In the genomic region with DNA sequence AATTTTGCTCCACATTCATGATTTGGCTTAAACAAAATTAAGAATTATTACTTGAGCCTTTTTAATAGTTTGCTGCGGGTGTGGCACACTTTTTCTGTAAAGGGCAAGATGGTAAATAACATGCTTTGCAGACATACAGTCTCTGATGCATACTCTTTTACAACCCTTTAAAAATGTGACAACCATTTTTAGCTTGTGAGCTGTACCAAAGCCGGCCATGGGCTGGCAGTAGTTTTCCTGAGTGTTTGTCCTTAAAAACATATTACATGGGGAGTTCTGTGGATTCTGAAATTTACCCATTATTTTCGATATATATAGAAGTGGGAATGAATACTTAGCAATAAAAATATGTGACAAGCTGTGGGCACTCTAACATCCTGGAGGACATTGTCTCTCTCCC, we compare ENCODE assay signal across 11 cellular contexts.
DNase-seq lines count a peak whose midpoint lies in the region; ATAC-seq, FAIRE-seq and TF ChIP-seq lines count a peak whose summit lies in the region.
"Had no signal": no experiment of that assay in that cellular context is flagged by ENCODE, and none has a peak within 500 bp of the region (broad histone marks: within the 10 kb centered on the region; RNA-seq: fewer than 3 reads in every experiment).

No MANE protein-coding gene starts in this region.

- CTCF ChIA-PET in A673 (lab: Charles Lee) (no interaction called here), HEK293T (lab: Yijun Ruan, JAX) (no interaction called here)

- H3K36me3 ChIP-seq in keratinocyte (ENCODE audit: control insufficient read depth in 2 of 2, extremely low read depth in 1 of 2, insufficient read depth in 2 of 2, low read length in 2 of 2) (peaks cover 0 to 2% of the 10 kb centered on the region in 2 experiments), sigmoid colon (no peaks in the 10 kb centered on the region), A673 (ENCODE audit: insufficient read depth, low read length, poor library complexity, severe bottlenecking) (no peaks in the 10 kb centered on the region)

- H3K4me1 ChIP-seq in keratinocyte (ENCODE audit: control insufficient read depth, extremely low read depth, insufficient read depth, low read length) (peaks cover 30% of the 10 kb centered on the region), sigmoid colon (peaks cover 0 to 62% (median 46%) of the 10 kb centered on the region in 4 donors), A673 (ENCODE audit: insufficient read depth, low read length, poor library complexity, severe bottlenecking) (peaks cover 32% of the 10 kb centered on the region)

- H3K27ac ChIP-seq in VCaP: peak overlapping the region; percentile 89
- peak overlapping the region; percentile 79 for H3K27ac ChIP-seq in keratinocyte (ENCODE audit: control insufficient read depth, insufficient read depth, low read length)
- H3K27ac ChIP-seq in sigmoid colon: peak overlapping the region; percentile 71 to 88 (median 77)
- no peak overlapping the region for H3K27ac ChIP-seq in A673 (ENCODE audit: low read depth, low read length, poor library complexity, severe bottlenecking)

- H3K4me3 ChIP-seq in keratinocyte (ENCODE audit: control insufficient read depth in 2 of 3, extremely low read depth in 1 of 3, insufficient read depth in 2 of 3, low read depth in 1 of 3, low read length in 3 of 3): no peak overlapping the region
- no peak overlapping the region for H3K4me3 ChIP-seq in sigmoid colon
- H3K4me3 ChIP-seq in A673 (ENCODE audit: low read depth, low read length, poor library complexity, severe bottlenecking): no peak overlapping the region

- H4K20me1 ChIP-seq in keratinocyte (ENCODE audit: control insufficient read depth, extremely low read depth, insufficient read depth, low read length): no peaks in the 10 kb centered on the region

- peak; percentile 37 for DNase-seq in EH (ENCODE audit: low read depth)
- DNase-seq in keratinocyte (ENCODE audit: low read depth, low spot score): no peak
- DNase-seq in sigmoid colon: no peak
- no peak for DNase-seq in A673 (ENCODE audit: low spot score)
- DNase-seq in HEK293T (ENCODE audit: extremely low spot score): no peak
- DNase-seq: amygdala; CD8-positive, alpha-beta memory T cell had no signal

- intact Hi-C loops in sigmoid colon (cut with DNase I) (loop anchor here (5.0 kb wide), 2 partner anchors 55 to 160 kb away; no protein-coding TSS in a partner anchor), A673 (cut with micrococcal nuclease; ENCODE audit: unreplicated experiment) (no loop called here)

- no TSS peak for BruUV-seq in A673 (replicated peaks; lab: Mats Ljungman, UMichigan)

- H3K79me2 ChIP-seq in keratinocyte (ENCODE audit: control insufficient read depth, insufficient read depth, low read length): peaks cover 57% of the 10 kb centered on the region

- H3K4me2 ChIP-seq in keratinocyte (ENCODE audit: control insufficient read depth, extremely low read depth, insufficient read depth, low read depth, low read length): no peak overlapping the region

- POLR2A ChIA-PET in A673 (lab: Charles Lee; ENCODE audit: low non-redundant PET): no interaction called here
- POLR2A ChIA-PET in HEK293T (lab: Yijun Ruan, JAX): no interaction called here

- no peak for TF ChIP-seq CTCF in VCaP (conservative IDR thresholded peaks at IDR 0.05)
- no peak for TF ChIP-seq CTCF in keratinocyte (optimal IDR thresholded peaks at IDR 0.05 in 1 of 3, IDR thresholded peaks at IDR 0.05 in 1 of 3, conservative IDR thresholded peaks at IDR 0.05 in 1 of 3; ENCODE audit: extremely low read depth in 1 of 3, insufficient read depth in 2 of 3, low read length in 3 of 3)
- no peak for TF ChIP-seq CTCF in sigmoid colon (IDR thresholded peaks at IDR 0.05)
- no peak for TF ChIP-seq CTCF in A673 (conservative IDR thresholded peaks at IDR 0.05; ENCODE audit: low read depth, low read length)

- TF ChIP-seq POLR2A in sigmoid colon (IDR thresholded peaks at IDR 0.05): no peak

- dilution Hi-C loops in keratinocyte (cut with MboI; ENCODE audit: extremely low pct_ligation_motif_present, low sequenced_read_pairs): no loop called here

- no peak for FAIRE-seq in keratinocyte (lab: Jason Lieb, UNC)
- FAIRE-seq: endothelial cell of umbilical vein had no signal

- H3K9me3 ChIP-seq in keratinocyte (ENCODE audit: control insufficient read depth, low read depth, low read length): no peaks in the 10 kb centered on the region
- no peaks in the 10 kb centered on the region for H3K9me3 ChIP-seq in sigmoid colon
- peaks cover 8% of the 10 kb centered on the region for H3K9me3 ChIP-seq in A673 (ENCODE audit: low read depth, low read length, poor library complexity, severe bottlenecking)

- H3K27me3 ChIP-seq in keratinocyte (ENCODE audit: control insufficient read depth, extremely low read depth, insufficient read depth, low read length) (no peaks in the 10 kb centered on the region), sigmoid colon (no peaks in the 10 kb centered on the region), A673 (replicated peaks; ENCODE audit: insufficient read depth, low read depth, low read length, poor library complexity) (no peaks in the 10 kb centered on the region)

- ATAC-seq in HG02885 (IDR thresholded peaks at IDR 0.05; ENCODE audit: poor library complexity, unreplicated experiment): no peak
- ATAC-seq in activated CD4-positive, CD25-positive, alpha-beta regulatory T cell treated with anti-CD3 and anti-CD28 coated beads, Interleukin-2, amount 50 U/mL, for 24 hours: no peak

- no peak overlapping the region for H3K9ac ChIP-seq in keratinocyte (ENCODE audit: control insufficient read depth, extremely low read depth, insufficient read depth, low read length)

- H3K9me1 ChIP-seq in keratinocyte (ENCODE audit: control insufficient read depth, extremely low read depth, insufficient read depth, low read length): no peaks in the 10 kb centered on the region

- no peak overlapping the region for H2AFZ ChIP-seq in keratinocyte (ENCODE audit: control insufficient read depth, low read length)

- 66 to 76% methylated on average over 3 of the region's 3 CpGs for WGBS in sigmoid colon, 2 donors

- no peak for TF ChIP-seq EP300 in sigmoid colon (IDR thresholded peaks at IDR 0.05)

TF ChIP-seq in HEK293T, 16 proteins besides CTCF, POLR2A, EP300 and RAD21:
- TF ChIP-seq NFRKB (IDR thresholded peaks at IDR 0.05): no peak
- TF ChIP-seq, protein P1, sequence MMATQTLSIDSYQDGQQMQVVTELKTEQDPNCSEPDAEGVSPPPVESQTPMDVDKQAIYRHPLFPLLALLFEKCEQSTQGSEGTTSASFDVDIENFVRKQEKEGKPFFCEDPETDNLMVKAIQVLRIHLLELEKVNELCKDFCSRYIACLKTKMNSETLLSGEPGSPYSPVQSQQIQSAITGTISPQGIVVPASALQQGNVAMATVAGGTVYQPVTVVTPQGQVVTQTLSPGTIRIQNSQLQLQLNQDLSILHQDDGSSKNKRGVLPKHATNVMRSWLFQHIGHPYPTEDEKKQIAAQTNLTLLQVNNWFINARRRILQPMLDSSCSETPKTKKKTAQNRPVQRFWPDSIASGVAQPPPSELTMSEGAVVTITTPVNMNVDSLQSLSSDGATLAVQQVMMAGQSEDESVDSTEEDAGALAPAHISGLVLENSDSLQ (IDR thresholded peaks at IDR 0.05): no peak
- no peak for TF ChIP-seq ELF4 (IDR thresholded peaks at IDR 0.05)
- TF ChIP-seq ARNT (IDR thresholded peaks at IDR 0.05): no peak
- no peak for TF ChIP-seq BHLHE40 (IDR thresholded peaks at IDR 0.05; ENCODE audit: borderline replicate concordance)
- no peak for TF ChIP-seq ZNF384 (IDR thresholded peaks at IDR 0.05)
- TF ChIP-seq SP1 (IDR thresholded peaks at IDR 0.05): no peak
- TF ChIP-seq LEF1 (IDR thresholded peaks at IDR 0.05; ENCODE audit: borderline replicate concordance): no peak
